Comparison of ENCODE assay signal across 8 cellular contexts in the genomic region with DNA sequence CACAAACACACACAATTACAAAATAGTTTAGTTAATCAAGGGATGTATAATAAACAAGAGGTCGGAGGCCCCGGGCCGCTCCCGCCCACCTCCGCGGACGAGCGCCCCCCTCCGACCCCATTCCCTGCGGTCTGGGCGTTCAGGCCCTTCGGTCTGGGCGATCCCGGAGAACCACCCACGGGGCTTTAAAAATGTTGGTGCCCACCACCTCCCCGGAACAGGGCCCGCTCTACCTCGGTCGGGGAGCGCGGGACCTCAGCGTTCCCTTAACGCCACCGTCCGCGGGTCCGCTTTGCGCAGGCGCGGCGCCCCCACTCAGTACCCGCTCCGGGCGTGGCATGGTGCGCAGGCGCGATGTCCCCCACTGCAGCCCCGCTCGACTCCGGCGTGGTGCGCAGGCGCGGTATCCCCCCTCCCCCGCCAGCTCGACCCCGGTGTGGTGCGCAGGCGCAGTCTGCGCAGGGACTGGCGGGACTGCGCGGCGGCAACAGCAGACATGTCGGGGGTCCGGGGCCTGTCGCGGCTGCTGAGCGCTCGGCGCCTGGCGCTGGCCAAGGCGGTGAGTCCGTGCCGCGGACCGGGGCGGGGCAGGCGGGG. TPM values are rescaled to one million over a fixed set of nuclear protein-coding genes. Genes with fewer than 3 reads are reported as not detected.
DNase-seq lines count a peak whose midpoint lies in the region; ATAC-seq and TF ChIP-seq lines count a peak whose summit lies in the region.

A gene with protein sequence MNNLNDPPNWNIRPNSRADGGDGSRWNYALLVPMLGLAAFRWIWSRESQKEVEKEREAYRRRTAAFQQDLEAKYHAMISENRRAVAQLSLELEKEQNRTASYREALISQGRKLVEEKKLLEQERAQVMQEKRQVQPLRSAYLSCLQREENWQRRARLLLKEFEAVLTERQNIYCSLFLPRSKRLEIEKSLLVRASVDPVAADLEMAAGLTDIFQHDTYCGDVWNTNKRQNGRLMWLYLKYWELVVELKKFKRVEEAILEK (minus strand): TSS at position 294 of the 597 bp plus-strand sequence. CDS start 1,304 bp downstream, outside the sequence.
A gene (plus strand): TSS at position 461 of the 597 bp plus-strand sequence. CDS start 36 bp downstream, at position 497.

- DNase-seq in NCI-H146 treated with DMSO at 0.1 percent for 48 hours (lab: John Stamatoyannopoulos, UW; ENCODE audit: unreplicated experiment) = peak; percentile 83
- DNase-seq in T-cell = peak; percentile 92 to 99 (median 98)
- DNase-seq in amniotic stem cell (lab: John Stamatoyannopoulos, UW) = peak; percentile 76
- peak; percentile 99 for DNase-seq in left ventricle myocardium superior
- peak; percentile 99 for DNase-seq in progenitor cell of endocrine pancreas (ENCODE audit: low spot score, unreplicated experiment)
- peak; percentile 99 for DNase-seq in upper lobe of right lung

- peak; percentile 89 for TF ChIP-seq POLR2A in GM15510 (IDR thresholded peaks at IDR 0.05; ENCODE audit: borderline replicate concordance, extremely low read depth, insufficient read length)

- H3K9me3 Mint-ChIP-seq in T-cell (no peaks in the 10 kb centered on the region), progenitor cell of endocrine pancreas (ENCODE audit: low read depth) (no peaks in the 10 kb centered on the region)

- H3K27ac Mint-ChIP-seq in T-cell (peak within 1 kb of the TSS; percentile 91 to 94), progenitor cell of endocrine pancreas (peak within 1 kb of the TSS; percentile 91)

- H3K27ac ChIP-seq in upper lobe of right lung = peak within 1 kb of the TSS; percentile 90

- CTCF ChIA-PET in T-cell (lab: Charles Lee) = interaction anchor here in 1 of 2 donors (0.6 to 1.0 kb wide), 2 partner anchors 25 to 30 kb away, joined by 3 to 4 read pairs; no protein-coding TSS in a partner anchor

- H3K27me3 Mint-ChIP-seq in T-cell (no peaks in the 10 kb centered on the region), progenitor cell of endocrine pancreas (no peaks in the 10 kb centered on the region)

- peaks cover 5% of the 10 kb centered on the region for H3K36me3 ChIP-seq in upper lobe of right lung

- H3K4me1 Mint-ChIP-seq in T-cell (peaks cover 51 to 63% (median 59%) of the 10 kb centered on the region in 3 donors), progenitor cell of endocrine pancreas (ENCODE audit: low read depth) (peaks cover 18% of the 10 kb centered on the region)

- peaks cover 33% of the 10 kb centered on the region for H3K4me1 ChIP-seq in upper lobe of right lung

- TF ChIP-seq CTCF in progenitor cell of endocrine pancreas (IDR thresholded peaks at IDR 0.05; ENCODE audit: unreplicated experiment) (peak; percentile 52), upper lobe of right lung (IDR thresholded peaks at IDR 0.05) (peak; percentile 21)

- peak within 1 kb of the TSS; percentile 86 for H3K4me3 ChIP-seq in upper lobe of right lung

- ATAC-seq in HG02884 (IDR thresholded peaks at IDR 0.05; ENCODE audit: unreplicated experiment) = peak; percentile 63
- peak; percentile 87 to 88 (median 88) for ATAC-seq in T-cell (replicated peaks in 1 of 4)
- ATAC-seq in left ventricle myocardium superior = peak; percentile 96
- peak; percentile 96 for ATAC-seq in upper lobe of right lung

- H3K27me3 ChIP-seq in upper lobe of right lung = no peaks in the 10 kb centered on the region

- intact Hi-C loops in left ventricle myocardium superior (cut with micrococcal nuclease) = no loop called here
- intact Hi-C loops in upper lobe of right lung (cut with DNase I) = no loop called here

- peak within 1 kb of the TSS; percentile 88 to 94 (median 93) for H3K4me3 Mint-ChIP-seq in T-cell
- H3K4me3 Mint-ChIP-seq in progenitor cell of endocrine pancreas (ENCODE audit: low read depth) = peak within 1 kb of the TSS; percentile 94

- no peaks in the 10 kb centered on the region for H3K9me3 ChIP-seq in upper lobe of right lung

- peaks cover 17% of the 10 kb centered on the region for H3K36me3 Mint-ChIP-seq in T-cell
- peaks cover 9% of the 10 kb centered on the region for H3K36me3 Mint-ChIP-seq in progenitor cell of endocrine pancreas (ENCODE audit: insufficient read depth)

- POLR2A ChIA-PET in T-cell (lab: Charles Lee) = interaction anchor here in 1 of 2 donors (0.7 to 1.0 kb wide), 3 partner anchors 29 to 1163 kb away, joined by 3 read pairs; no protein-coding TSS in a partner anchor

RNA-seq across cellular contexts. Expression of the first gene that starts in this region (rescaled TPM):
- 1 to 10 TPM; 2.5 to 9.8 (median 6.3) TPM for total RNA-seq in T-cell
- 7.7 TPM for total RNA-seq in left ventricle myocardium superior
- total RNA-seq in progenitor cell of endocrine pancreas = 8.8 and 10.1 TPM in 2 replicates
- total RNA-seq in upper lobe of right lung = 5.5 TPM

RNA-seq across cellular contexts. Expression of the second gene that starts in this region (rescaled TPM):
- total RNA-seq in T-cell = 100 to 1,000 TPM; 122 to 209 (median 140) TPM
- total RNA-seq in left ventricle myocardium superior = 876 TPM
- total RNA-seq in progenitor cell of endocrine pancreas = 88.1 and 88.5 TPM in 2 replicates
- 94.0 TPM for total RNA-seq in upper lobe of right lung

Comparison
In these comparisons a context has a peak if more than half of its experiments do, and no peak if none do; other contexts are left out.
1. Peak in every context shown above with its lines: DNase-seq, ATAC-seq, H3K4me3 ChIP-seq and H3K27ac ChIP-seq.